Comparison of ENCODE assay signal across 2 cellular contexts in genomic region chr19:988081-988480, GRCh38.
TF ChIP-seq lines count a peak whose summit lies in the region.

No MANE protein-coding gene starts in this region.

TF ChIP-seq in HEK293, 187 proteins besides CTCF, POLR2A, EP300 and RAD21 (continued from another document):
- TF ChIP-seq, protein P1, sequence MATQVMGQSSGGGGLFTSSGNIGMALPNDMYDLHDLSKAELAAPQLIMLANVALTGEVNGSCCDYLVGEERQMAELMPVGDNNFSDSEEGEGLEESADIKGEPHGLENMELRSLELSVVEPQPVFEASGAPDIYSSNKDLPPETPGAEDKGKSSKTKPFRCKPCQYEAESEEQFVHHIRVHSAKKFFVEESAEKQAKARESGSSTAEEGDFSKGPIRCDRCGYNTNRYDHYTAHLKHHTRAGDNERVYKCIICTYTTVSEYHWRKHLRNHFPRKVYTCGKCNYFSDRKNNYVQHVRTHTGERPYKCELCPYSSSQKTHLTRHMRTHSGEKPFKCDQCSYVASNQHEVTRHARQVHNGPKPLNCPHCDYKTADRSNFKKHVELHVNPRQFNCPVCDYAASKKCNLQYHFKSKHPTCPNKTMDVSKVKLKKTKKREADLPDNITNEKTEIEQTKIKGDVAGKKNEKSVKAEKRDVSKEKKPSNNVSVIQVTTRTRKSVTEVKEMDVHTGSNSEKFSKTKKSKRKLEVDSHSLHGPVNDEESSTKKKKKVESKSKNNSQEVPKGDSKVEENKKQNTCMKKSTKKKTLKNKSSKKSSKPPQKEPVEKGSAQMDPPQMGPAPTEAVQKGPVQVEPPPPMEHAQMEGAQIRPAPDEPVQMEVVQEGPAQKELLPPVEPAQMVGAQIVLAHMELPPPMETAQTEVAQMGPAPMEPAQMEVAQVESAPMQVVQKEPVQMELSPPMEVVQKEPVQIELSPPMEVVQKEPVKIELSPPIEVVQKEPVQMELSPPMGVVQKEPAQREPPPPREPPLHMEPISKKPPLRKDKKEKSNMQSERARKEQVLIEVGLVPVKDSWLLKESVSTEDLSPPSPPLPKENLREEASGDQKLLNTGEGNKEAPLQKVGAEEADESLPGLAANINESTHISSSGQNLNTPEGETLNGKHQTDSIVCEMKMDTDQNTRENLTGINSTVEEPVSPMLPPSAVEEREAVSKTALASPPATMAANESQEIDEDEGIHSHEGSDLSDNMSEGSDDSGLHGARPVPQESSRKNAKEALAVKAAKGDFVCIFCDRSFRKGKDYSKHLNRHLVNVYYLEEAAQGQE (tag by site-specific recombination; IDR thresholded peaks at IDR 0.05), result no peak

TF ChIP-seq in WTC11, 78 proteins besides CTCF, POLR2A, EP300 and RAD21 (continued from another document):
- TF ChIP-seq, protein P2, sequence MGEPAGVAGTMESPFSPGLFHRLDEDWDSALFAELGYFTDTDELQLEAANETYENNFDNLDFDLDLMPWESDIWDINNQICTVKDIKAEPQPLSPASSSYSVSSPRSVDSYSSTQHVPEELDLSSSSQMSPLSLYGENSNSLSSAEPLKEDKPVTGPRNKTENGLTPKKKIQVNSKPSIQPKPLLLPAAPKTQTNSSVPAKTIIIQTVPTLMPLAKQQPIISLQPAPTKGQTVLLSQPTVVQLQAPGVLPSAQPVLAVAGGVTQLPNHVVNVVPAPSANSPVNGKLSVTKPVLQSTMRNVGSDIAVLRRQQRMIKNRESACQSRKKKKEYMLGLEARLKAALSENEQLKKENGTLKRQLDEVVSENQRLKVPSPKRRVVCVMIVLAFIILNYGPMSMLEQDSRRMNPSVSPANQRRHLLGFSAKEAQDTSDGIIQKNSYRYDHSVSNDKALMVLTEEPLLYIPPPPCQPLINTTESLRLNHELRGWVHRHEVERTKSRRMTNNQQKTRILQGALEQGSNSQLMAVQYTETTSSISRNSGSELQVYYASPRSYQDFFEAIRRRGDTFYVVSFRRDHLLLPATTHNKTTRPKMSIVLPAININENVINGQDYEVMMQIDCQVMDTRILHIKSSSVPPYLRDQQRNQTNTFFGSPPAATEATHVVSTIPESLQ (CRISPR knock-in tag; IDR thresholded peaks at IDR 0.05), result no peak
- TF ChIP-seq IRF2 (CRISPR knock-in tag; IDR thresholded peaks at IDR 0.05; ENCODE audit: borderline replicate concordance, low read depth), result no peak
- no peak for TF ChIP-seq RELA (CRISPR knock-in tag; IDR thresholded peaks at IDR 0.05; ENCODE audit: borderline replicate concordance)
- no peak for TF ChIP-seq ZNF263 (CRISPR knock-in tag; IDR thresholded peaks at IDR 0.05; ENCODE audit: low read depth)
- no peak for TF ChIP-seq SOX15 (CRISPR knock-in tag; IDR thresholded peaks at IDR 0.05)
- no peak for TF ChIP-seq ZNF232 (CRISPR knock-in tag; IDR thresholded peaks at IDR 0.05)
- TF ChIP-seq, protein P3, sequence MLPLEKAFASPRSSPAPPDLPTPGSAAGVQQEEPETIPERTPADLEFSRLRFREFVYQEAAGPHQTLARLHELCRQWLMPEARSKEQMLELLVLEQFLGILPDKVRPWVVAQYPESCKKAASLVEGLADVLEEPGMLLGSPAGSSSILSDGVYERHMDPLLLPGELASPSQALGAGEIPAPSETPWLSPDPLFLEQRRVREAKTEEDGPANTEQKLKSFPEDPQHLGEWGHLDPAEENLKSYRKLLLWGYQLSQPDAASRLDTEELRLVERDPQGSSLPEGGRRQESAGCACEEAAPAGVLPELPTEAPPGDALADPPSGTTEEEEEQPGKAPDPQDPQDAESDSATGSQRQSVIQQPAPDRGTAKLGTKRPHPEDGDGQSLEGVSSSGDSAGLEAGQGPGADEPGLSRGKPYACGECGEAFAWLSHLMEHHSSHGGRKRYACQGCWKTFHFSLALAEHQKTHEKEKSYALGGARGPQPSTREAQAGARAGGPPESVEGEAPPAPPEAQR (CRISPR knock-in tag; IDR thresholded peaks at IDR 0.05), result no peak
